20 cellular contexts compared by ENCODE assay signal in genomic region chr17:65000798-65001197, GRCh38.
"Had no signal": no experiment of that assay in that cellular context is flagged by ENCODE, and none has a peak within 500 bp of the region (broad histone marks: within the 10 kb centered on the region; RNA-seq: fewer than 3 reads in every experiment).

No MANE protein-coding gene starts in this region.

- H3K4me3 ChIP-seq: coronary artery, heart left ventricle, spleen, thoracic aorta, transverse colon had no signal

- H3K36me3 Mint-ChIP-seq: natural killer cell treated with Interleukin-12 subunit alpha and Interleukin-12 subunit beta and Interleukin-15 and Interleukin-18, amount 100 ng/mL, for 72 hours had no signal

- H3K9me3 ChIP-seq: heart left ventricle, spleen, thoracic aorta, transverse colon had no signal

- H3K4me3 Mint-ChIP-seq: endodermal cell; natural killer cell treated with Interleukin-12 subunit alpha and Interleukin-12 subunit beta and Interleukin-15 and Interleukin-18, amount 100 ng/mL, for 72 hours; stimulated activated memory B cell treated with anti-CD40 and anti-IgM and Interleukin-4, amounts not matched to agents 10 μg/mL and 1 μg/mL and 100 μg/mL, for 72 hours; stimulated activated naive CD8-positive, alpha-beta T cell treated with anti-CD3 and anti-CD28 coated beads, Interleukin-15, amount 100 ng/mL, for 72 hours had no signal

- H3K36me3 ChIP-seq: heart left ventricle, spleen, thoracic aorta, transverse colon had no signal

- H3K4me1 Mint-ChIP-seq: endodermal cell had no signal

- ATAC-seq: foreskin keratinocyte; left colon; natural killer cell treated with Interleukin-12 subunit alpha and Interleukin-12 subunit beta and Interleukin-15 and Interleukin-18, amount 100 ng/mL, for 72 hours; sciatic nerve; stimulated activated memory B cell treated with anti-CD40 and anti-IgM and Interleukin-4, amounts not matched to agents 10 μg/mL and 1 μg/mL and 100 μg/mL, for 72 hours; stimulated activated naive CD8-positive, alpha-beta T cell treated with anti-CD3 and anti-CD28 coated beads, Interleukin-15, amount 100 ng/mL, for 72 hours had no signal

- H3K27ac ChIP-seq: coronary artery, foreskin keratinocyte, heart left ventricle, spleen, thoracic aorta, transverse colon had no signal

- H3K27ac Mint-ChIP-seq: endodermal cell; stimulated activated memory B cell treated with anti-CD40 and anti-IgM and Interleukin-4, amounts not matched to agents 10 μg/mL and 1 μg/mL and 100 μg/mL, for 72 hours; stimulated activated naive CD8-positive, alpha-beta T cell treated with anti-CD3 and anti-CD28 coated beads, Interleukin-15, amount 100 ng/mL, for 72 hours had no signal

- H3K9me3 Mint-ChIP-seq: endodermal cell; natural killer cell treated with Interleukin-12 subunit alpha and Interleukin-12 subunit beta and Interleukin-15 and Interleukin-18, amount 100 ng/mL, for 72 hours; stimulated activated naive CD8-positive, alpha-beta T cell treated with anti-CD3 and anti-CD28 coated beads, Interleukin-15, amount 100 ng/mL, for 72 hours had no signal

- H3K4me1 ChIP-seq: foreskin keratinocyte, heart left ventricle, transverse colon had no signal

- H3K27me3 Mint-ChIP-seq: natural killer cell treated with Interleukin-12 subunit alpha and Interleukin-12 subunit beta and Interleukin-15 and Interleukin-18, amount 100 ng/mL, for 72 hours; stimulated activated memory B cell treated with anti-CD40 and anti-IgM and Interleukin-4, amounts not matched to agents 10 μg/mL and 1 μg/mL and 100 μg/mL, for 72 hours; stimulated activated naive CD8-positive, alpha-beta T cell treated with anti-CD3 and anti-CD28 coated beads, Interleukin-15, amount 100 ng/mL, for 72 hours had no signal

- DNase-seq: effector CD4-positive, alpha-beta T cell; endodermal cell; erythroblast; foreskin keratinocyte; heart left ventricle; hippocampal formation; left colon; mammary epithelial cell; spleen; stimulated activated CD4-positive, alpha-beta T cell treated with anti-CD3 and anti-CD28 coated beads, Interleukin-15, amount 100 ng/mL, for 24 hours; stimulated activated CD4-positive, alpha-beta T cell treated with anti-CD3 and anti-CD28 coated beads, Interleukin-1b, Interleukin-23, amount 100 ng/mL, for 48 hours; stimulated activated CD4-positive, alpha-beta T cell treated with anti-CD3 and anti-CD28 coated beads, Interleukin-4, amount 100 ng/mL, for 24 hours; stimulated activated naive CD8-positive, alpha-beta T cell treated with anti-CD3 and anti-CD28 coated beads, Interleukin-15, amount 100 ng/mL, for 72 hours; substantia nigra; transverse colon had no signal

- H3K27me3 ChIP-seq: foreskin keratinocyte, heart left ventricle, spleen, transverse colon had no signal
